ENCODE assay signal across 1 cellular context in genomic region chr7:101866328-101866727, GRCh38.
TF ChIP-seq lines count a peak whose summit lies in the region.

No MANE protein-coding gene starts in this region.

TF ChIP-seq in WTC11, 78 proteins besides CTCF, POLR2A, EP300 and RAD21 (continued from another document):
- TF ChIP-seq HMGXB4 (CRISPR knock-in tag; IDR thresholded peaks at IDR 0.05) (no peak), ZNF121 (CRISPR knock-in tag; IDR thresholded peaks at IDR 0.05) (no peak), ZNF263 (CRISPR knock-in tag; IDR thresholded peaks at IDR 0.05; ENCODE audit: low read depth) (no peak), SP1 (CRISPR knock-in tag; conservative IDR thresholded peaks at IDR 0.05) (no peak), RELA (CRISPR knock-in tag; IDR thresholded peaks at IDR 0.05; ENCODE audit: borderline replicate concordance) (no peak), ZNF532 (CRISPR knock-in tag; IDR thresholded peaks at IDR 0.05; ENCODE audit: borderline replicate concordance) (no peak), SMAD4 (CRISPR knock-in tag; IDR thresholded peaks at IDR 0.05) (no peak), ATF2 (CRISPR knock-in tag; IDR thresholded peaks at IDR 0.05; ENCODE audit: borderline replicate concordance, low read depth) (no peak), NR2C2 (CRISPR knock-in tag; IDR thresholded peaks at IDR 0.05) (no peak), IRF2 (CRISPR knock-in tag; IDR thresholded peaks at IDR 0.05; ENCODE audit: borderline replicate concordance, low read depth) (no peak), E2F4 (CRISPR knock-in tag; IDR thresholded peaks at IDR 0.05; ENCODE audit: borderline replicate concordance, low read depth) (no peak), ZMAT4 (CRISPR knock-in tag; IDR thresholded peaks at IDR 0.05) (no peak)
